ENCODE assay signal across 25 cellular contexts in genomic region chr17:81370304-81370703, GRCh38. TPM values are rescaled to one million over a fixed set of nuclear protein-coding genes. Genes with fewer than 3 reads are reported as not detected.
DNase-seq lines count a peak whose midpoint lies in the region; ATAC-seq, FAIRE-seq and TF ChIP-seq lines count a peak whose summit lies in the region.
"Had no signal": no experiment of that assay in that cellular context is flagged by ENCODE, and none has a peak within 500 bp of the region (broad histone marks: within the 10 kb centered on the region; RNA-seq: fewer than 3 reads in every experiment).

No MANE protein-coding gene starts in this region.

- dilution Hi-C loops in IMR-90 (cut with HindIII; ENCODE audit: low sequenced_read_pairs, unreplicated experiment) = no loop called here

- no peak overlapping the region for H3K27ac Mint-ChIP-seq in Calu3 (ENCODE audit: unreplicated experiment)
- H3K27ac Mint-ChIP-seq: B cell; CD4-positive, alpha-beta T cell; CD8-positive, alpha-beta T cell had no signal

- no peak overlapping the region for H3K14ac ChIP-seq in IMR-90 (replicated peaks; ENCODE audit: low read depth, low read length)
- no peak overlapping the region for H3K14ac ChIP-seq in trophoblast cell (ENCODE audit: low read length)

- H3K36me3 ChIP-seq in IMR-90 (ENCODE audit: control insufficient read depth, insufficient read depth, low read length) (no peaks in the 10 kb centered on the region), kidney (ENCODE audit: control insufficient read depth in 1 of 2, insufficient read depth in 2 of 2, low read length in 2 of 2) (no peaks in the 10 kb centered on the region), small intestine (ENCODE audit: control insufficient read depth in 2 of 2, insufficient read depth in 2 of 2, low read length in 2 of 2) (no peaks in the 10 kb centered on the region), trophoblast cell (ENCODE audit: control insufficient read depth in 1 of 2, insufficient read depth in 2 of 2, low read length in 2 of 2) (no peaks in the 10 kb centered on the region)
- H3K36me3 ChIP-seq: BLaER1 treated with 17β-estradiol and CSF1 and Interleukin-3, amounts not matched to agents 10 nM and 100 nM had no signal

- H4K91ac ChIP-seq in IMR-90 (ENCODE audit: insufficient read depth, low read depth, low read length) (no peak overlapping the region), trophoblast cell (ENCODE audit: low read depth, low read length) (no peak overlapping the region)

- no peak overlapping the region for H3K4me2 ChIP-seq in IMR-90 (ENCODE audit: low read depth, low read length)
- no peak overlapping the region for H3K4me2 ChIP-seq in trophoblast cell (ENCODE audit: low read length)
- H3K4me2 ChIP-seq: BLaER1 treated with 17β-estradiol and CSF1 and Interleukin-3, amounts not matched to agents 10 nM and 100 nM had no signal

- H2AK5ac ChIP-seq in IMR-90 (ENCODE audit: low read depth, low read length) (peak overlapping the region; percentile 59; the same call in 1 of the 2 replicates), trophoblast cell (ENCODE audit: low read length) (no peak overlapping the region)

- H2BK5ac ChIP-seq in IMR-90 (ENCODE audit: low read depth, low read length, poor library complexity, severe bottlenecking) (no peak overlapping the region), trophoblast cell (ENCODE audit: low read depth, low read length, poor library complexity) (no peak overlapping the region)

- FAIRE-seq in kidney (lab: Jason Lieb, UNC) = no peak
- no peak for FAIRE-seq in small intestine (lab: Jason Lieb, UNC)
- FAIRE-seq: A204.1, GM12878, GM12892, GM18507 had no signal

- no peak overlapping the region for H3K27ac ChIP-seq in IMR-90 (ENCODE audit: insufficient read depth, low read length)
- no peak overlapping the region for H3K27ac ChIP-seq in kidney (ENCODE audit: low read depth in 2 of 2, low read length in 2 of 2)
- peak overlapping the region in 1 of 2 donors; percentile 44 for H3K27ac ChIP-seq in small intestine (ENCODE audit: low read depth in 1 of 2, low read length in 1 of 2)
- no peak overlapping the region for H3K27ac ChIP-seq in trophoblast cell (ENCODE audit: low read depth, low read length)
- H3K27ac ChIP-seq: BLaER1 treated with 17β-estradiol and CSF1 and Interleukin-3, amounts not matched to agents 10 nM and 100 nM; C4-2B had no signal

- no peak overlapping the region for H2BK15ac ChIP-seq in IMR-90 (ENCODE audit: low read depth, low read length)

- H3K27me3 ChIP-seq in IMR-90 (ENCODE audit: control insufficient read depth, insufficient read depth, low read length) = peaks cover 9% of the 10 kb centered on the region; the same call in 1 of the 2 replicates
- no peaks in the 10 kb centered on the region for H3K27me3 ChIP-seq in small intestine (ENCODE audit: control insufficient read depth in 2 of 2, insufficient read depth in 2 of 2, low read length in 2 of 2)
- no peaks in the 10 kb centered on the region for H3K27me3 ChIP-seq in trophoblast cell (ENCODE audit: insufficient read depth, low read length)

- no peak overlapping the region for H2AK9ac ChIP-seq in IMR-90 (replicated peaks; ENCODE audit: low read depth, low read length, poor library complexity)

- H3K9ac ChIP-seq in IMR-90 (ENCODE audit: low read depth, low read length) (no peak overlapping the region), kidney (ENCODE audit: low read length in 2 of 2) (no peak overlapping the region), trophoblast cell (ENCODE audit: low read length) (no peak overlapping the region)
- H3K9ac ChIP-seq: BLaER1 treated with 17β-estradiol and CSF1 and Interleukin-3, amounts not matched to agents 10 nM and 100 nM had no signal

- in situ Hi-C loops in IMR-90 (cut with MboI; ENCODE audit: low sequenced_read_pairs) = no loop called here

- intact Hi-C loops in IMR-90 (cut with micrococcal nuclease) = no loop called here
- intact Hi-C loops in kidney (cut with DNase I) = no loop called here
- intact Hi-C loops in Calu3 (cut with micrococcal nuclease; ENCODE audit: unreplicated experiment) = no loop called here

- H3K4me1 ChIP-seq in IMR-90 (ENCODE audit: control insufficient read depth, insufficient read depth, low read length) = peaks cover 9% of the 10 kb centered on the region
- peaks cover 8 to 14% of the 10 kb centered on the region in 2 donors for H3K4me1 ChIP-seq in kidney (ENCODE audit: control insufficient read depth in 1 of 2, insufficient read depth in 1 of 2, low read depth in 1 of 2, low read length in 2 of 2)
- H3K4me1 ChIP-seq in small intestine (ENCODE audit: control insufficient read depth in 2 of 2, insufficient read depth in 1 of 2, low read depth in 1 of 2, low read length in 1 of 2) = peaks cover 2 to 7% of the 10 kb centered on the region in 2 donors
- no peaks in the 10 kb centered on the region for H3K4me1 ChIP-seq in trophoblast cell (ENCODE audit: control insufficient read depth in 1 of 2, insufficient read depth in 2 of 2, low read length in 2 of 2)

- peaks cover 47% of the 10 kb centered on the region for H3K27me3 Mint-ChIP-seq in Calu3 (ENCODE audit: unreplicated experiment)

- H3K9me1 ChIP-seq in IMR-90 (ENCODE audit: insufficient read depth, low read length) = no peaks in the 10 kb centered on the region

- H2AFZ ChIP-seq in IMR-90 (replicated peaks; ENCODE audit: low read length, poor library complexity) (no peak overlapping the region), trophoblast cell (ENCODE audit: insufficient read depth, low read length, poor library complexity) (no peak overlapping the region)

- no peak overlapping the region for H3K23ac ChIP-seq in IMR-90 (ENCODE audit: low read depth, low read length)
- no peak overlapping the region for H3K23ac ChIP-seq in trophoblast cell (ENCODE audit: low read length)

- no peaks in the 10 kb centered on the region for H3K9me3 Mint-ChIP-seq in Calu3 (ENCODE audit: low read depth, unreplicated experiment)
- H3K9me3 Mint-ChIP-seq: CD4-positive, alpha-beta T cell; CD8-positive, alpha-beta T cell had no signal

- peaks cover 2% of the 10 kb centered on the region for H3K36me3 Mint-ChIP-seq in Calu3 (ENCODE audit: insufficient read depth, unreplicated experiment)
- H3K36me3 Mint-ChIP-seq: CD8-positive, alpha-beta T cell had no signal

- TF ChIP-seq RAD21 in IMR-90 (IDR thresholded peaks at IDR 0.05; ENCODE audit: low read length) = no peak

- no peak overlapping the region for H2BK12ac ChIP-seq in trophoblast cell (ENCODE audit: low read length)

- H4K5ac ChIP-seq in IMR-90 (ENCODE audit: low read depth, low read length) = no peak overlapping the region

- ATAC-seq in IMR-90 (ENCODE audit: low read depth) = no peak
- ATAC-seq: CD8-positive, alpha-beta T cell; GM12878 had no signal

- H3K4me1 Mint-ChIP-seq in Calu3 (ENCODE audit: low read depth, unreplicated experiment) = peaks cover 12% of the 10 kb centered on the region

- H4K8ac ChIP-seq in IMR-90 (ENCODE audit: low read depth in 2 of 2, low read length in 2 of 2) (no peak overlapping the region), trophoblast cell (ENCODE audit: low read depth, low read length) (no peak overlapping the region)

- DNase-seq in IMR-90 (no peak), kidney (peak; percentile 22), small intestine (peak; percentile 86), Calu3 (no peak), trophoblast cell (no peak)
- DNase-seq: 8988T; ACHN; AML-193; Caco-2; CD4-positive, alpha-beta T cell; CD8-positive, alpha-beta T cell; DMS 273 treated with DMSO at 0.1 percent for 48 hours; DMS153; DMS53; DMS79; DND-41; EL; GDM1 had no signal

- no peak overlapping the region for H2BK20ac ChIP-seq in IMR-90 (ENCODE audit: low read depth, low read length)

- no peak for TF ChIP-seq POLR2A in IMR-90 (IDR thresholded peaks at IDR 0.05; ENCODE audit: low read depth, low read length)

- H3K79me1 ChIP-seq in IMR-90 (ENCODE audit: low read depth in 1 of 2, low read length in 2 of 2) = no peaks in the 10 kb centered on the region
- no peaks in the 10 kb centered on the region for H3K79me1 ChIP-seq in trophoblast cell (ENCODE audit: low read length)

- H2BK120ac ChIP-seq in IMR-90 (ENCODE audit: low read depth, low read length) = no peak overlapping the region
- H2BK120ac ChIP-seq in trophoblast cell (ENCODE audit: insufficient read depth, low read length, poor library complexity) = no peak overlapping the region

- TF ChIP-seq CTCF in IMR-90 (conservative IDR thresholded peaks at IDR 0.05; ENCODE audit: low read depth, low read length) (no peak), kidney (IDR thresholded peaks at IDR 0.05; ENCODE audit: borderline replicate concordance, extremely low read depth, insufficient read depth) (no peak), Calu3 (IDR thresholded peaks at IDR 0.05; ENCODE audit: unreplicated experiment) (no peak)

- H3K56ac ChIP-seq in IMR-90 (ENCODE audit: extremely low read depth, insufficient read depth, low read length) = no peak overlapping the region

- WGBS in IMR-90 (ENCODE audit: extremely low coverage in 2 of 2, insufficient read length in 1 of 2), 2 experiments = no CpG with 5 or more reads among the region's 7 CpGs
- WGBS in small intestine, 3 donors = 13 to 66% (median 64%) methylated on average over 7 of the region's 7 CpGs
- no CpG with 5 or more reads among the region's 7 CpGs for WGBS in trophoblast cell (ENCODE audit: extremely low coverage, insufficient coverage, insufficient read length)

- CTCF ChIA-PET in IMR-90 (lab: Yijun Ruan, JAX) = no interaction called here
- CTCF ChIA-PET in Calu3 (lab: Charles Lee) = no interaction called here

- BruUV-seq in IMR-90 (replicated peaks; lab: Mats Ljungman, UMichigan) (no TSS peak), Calu3 (replicated peaks; lab: Mats Ljungman, UMichigan) (no TSS peak)

- no peak overlapping the region for H4K12ac ChIP-seq in trophoblast cell (ENCODE audit: low read depth, low read length)

- H3K4ac ChIP-seq in IMR-90 (ENCODE audit: low read depth, low read length) (no peak overlapping the region), trophoblast cell (ENCODE audit: low read depth, low read length) (no peak overlapping the region)

- H3K4me3 ChIP-seq in IMR-90 (ENCODE audit: insufficient read depth, low read depth, low read length) = no peak overlapping the region
- H3K4me3 ChIP-seq in kidney (ENCODE audit: low read length in 2 of 2) = no peak overlapping the region
- no peak overlapping the region for H3K4me3 ChIP-seq in small intestine (ENCODE audit: low read depth in 1 of 2, low read length in 2 of 2)
- no peak overlapping the region for H3K4me3 ChIP-seq in trophoblast cell (ENCODE audit: low read depth, low read length)
- H3K4me3 ChIP-seq: BLaER1 treated with 17β-estradiol and CSF1 and Interleukin-3, amounts not matched to agents 10 nM and 100 nM; GM12878 had no signal

- H3K79me2 ChIP-seq in trophoblast cell (ENCODE audit: control insufficient read depth, insufficient read depth, low read length, poor library complexity) = no peaks in the 10 kb centered on the region

- no peak overlapping the region for H3K4me3 Mint-ChIP-seq in Calu3 (ENCODE audit: low read depth, unreplicated experiment)
- H3K4me3 Mint-ChIP-seq: B cell; CD4-positive, alpha-beta T cell; CD8-positive, alpha-beta T cell had no signal

- peaks cover 1% of the 10 kb centered on the region; the same call in 1 of the 2 replicates for H3K9me3 ChIP-seq in IMR-90 (ENCODE audit: control insufficient read depth, insufficient read depth, low read length)
- H3K9me3 ChIP-seq in kidney (ENCODE audit: control insufficient read depth in 1 of 2, low read length in 2 of 2) = no peaks in the 10 kb centered on the region
- no peaks in the 10 kb centered on the region for H3K9me3 ChIP-seq in small intestine (ENCODE audit: control insufficient read depth, low read depth)
- H3K9me3 ChIP-seq in trophoblast cell (ENCODE audit: insufficient read depth, low read depth, low read length) = peaks cover 3% of the 10 kb centered on the region
- H3K9me3 ChIP-seq: Caco-2 had no signal

- H3K18ac ChIP-seq in IMR-90 (ENCODE audit: low read depth, low read length) = no peak overlapping the region
- no peak overlapping the region for H3K18ac ChIP-seq in trophoblast cell (ENCODE audit: low read length)

- POLR2A ChIA-PET in IMR-90 (lab: Charles Lee; ENCODE audit: unreplicated experiment) = no interaction called here

- H4K20me1 ChIP-seq in IMR-90 (ENCODE audit: insufficient read depth, low read length) = no peaks in the 10 kb centered on the region

RNA-seq across cellular contexts. Expression of gene BAHCC1, which starts 25.0 kb away (rescaled TPM):
- total RNA-seq in IMR-90 (2012; rRNA removed) = 0.36 and 0.83 TPM in 2 replicates
- 7.8 and 8.1 TPM in 2 replicates for polyA plus RNA-seq in IMR-90 (2012; rRNA removed)
- polyA plus RNA-seq in IMR-90 (2012; cell fraction: cytosol; rRNA removed) = 4.4 and 5.5 TPM in 2 replicates
- 24.1 and 56.3 TPM in 2 replicates for polyA plus RNA-seq in IMR-90 (2012; cell fraction: nucleus; rRNA removed; ENCODE audit: low replicate concordance)
- 20.5 TPM for total RNA-seq in kidney
- polyA plus RNA-seq in kidney (ENCODE audit: insufficient read depth, low read depth, low replicate concordance) = 2.6 TPM
- polyA plus RNA-seq in small intestine = 10 to 100 TPM in 1 of 3 donors, 1 to 10 TPM in 2; 2.2 to 13.4 (median 6.3) TPM
- 0.17 and 0.27 TPM in 2 replicates for total RNA-seq in Calu3 (2022)
- polyA plus RNA-seq in trophoblast cell (2013) = 2.8 and 3.1 TPM in 2 replicates

Comparison
In these comparisons a context has a peak if more than half of its experiments do, and no peak if none do; other contexts are left out.
1. DNase-seq: peak in kidney (single experiment) and small intestine (single experiment); none in IMR-90 (single experiment), Calu3 (single experiment) and trophoblast cell (0 of 2).
2. RNA of gene BAHCC1, which starts 25.0 kb away (total RNA-seq): 20.5 TPM in kidney (single experiment); 0.36 to 0.83 TPM in IMR-90 and 0.17 to 0.27 TPM in Calu3; every median in the first group is over 10 times any median in the second.